ENCODE assay signal across 19 cellular contexts in genomic region chr1:194833111-194833510, GRCh38.
"Had no signal": no experiment of that assay in that cellular context is flagged by ENCODE, and none has a peak within 500 bp of the region (broad histone marks: within the 10 kb centered on the region; RNA-seq: fewer than 3 reads in every experiment).

No MANE protein-coding gene starts in this region.

- H3K36me3 ChIP-seq: esophagus muscularis mucosa, gastrocnemius medialis, heart right ventricle, spleen, transverse colon had no signal

- H3K27ac ChIP-seq: epithelial cell of prostate, esophagus muscularis mucosa, gastrocnemius medialis, heart right ventricle, spleen, testis, transverse colon had no signal

- H3K9me3 ChIP-seq: esophagus muscularis mucosa, gastrocnemius medialis, testis, transverse colon had no signal

- H3K4me1 ChIP-seq: esophagus muscularis mucosa, gastrocnemius medialis, spleen, testis, transverse colon had no signal

- DNase-seq: effector memory CD8-positive, alpha-beta T cell; gastrocnemius medialis; heart right ventricle; hypothalamus; kidney glomerular epithelial cell; mesendoderm; naive B cell; posterior cingulate gyrus; spleen; stimulated activated CD4-positive, alpha-beta T cell treated with anti-CD3 and anti-CD28 coated beads, Interleukin-15, amount 100 ng/mL, for 24 hours; stimulated activated CD4-positive, alpha-beta T cell treated with anti-CD3 and anti-CD28 coated beads, Interleukin-1b, Interleukin-23, amount 100 ng/mL, for 48 hours; stimulated activated CD4-positive, alpha-beta T cell treated with anti-CD3 and anti-CD28 coated beads, Interleukin-4, amount 100 ng/mL, for 24 hours; stimulated activated naive B cell treated with anti-CD40 and anti-IgM and Interleukin-4, amounts not matched to agents 10 μg/mL and 1 μg/mL and 100 μg/mL, for 72 hours; stimulated activated naive CD8-positive, alpha-beta T cell treated with anti-CD3 and anti-CD28 coated beads, Interleukin-15, amount 100 ng/mL, for 72 hours; testis; transverse colon had no signal

- H3K27me3 ChIP-seq: esophagus muscularis mucosa, gastrocnemius medialis, heart right ventricle, spleen, testis, transverse colon had no signal

- ATAC-seq: effector memory CD8-positive, alpha-beta T cell; gastrocnemius medialis; heart right ventricle; sciatic nerve; stimulated activated naive B cell treated with anti-CD40 and anti-IgM and Interleukin-4, amounts not matched to agents 10 μg/mL and 1 μg/mL and 100 μg/mL, for 72 hours; stimulated activated naive CD8-positive, alpha-beta T cell treated with anti-CD3 and anti-CD28 coated beads, Interleukin-15, amount 100 ng/mL, for 72 hours had no signal

- H3K4me3 ChIP-seq: esophagus muscularis mucosa, gastrocnemius medialis, heart right ventricle, spleen, testis, transverse colon had no signal
